In the genomic region with DNA sequence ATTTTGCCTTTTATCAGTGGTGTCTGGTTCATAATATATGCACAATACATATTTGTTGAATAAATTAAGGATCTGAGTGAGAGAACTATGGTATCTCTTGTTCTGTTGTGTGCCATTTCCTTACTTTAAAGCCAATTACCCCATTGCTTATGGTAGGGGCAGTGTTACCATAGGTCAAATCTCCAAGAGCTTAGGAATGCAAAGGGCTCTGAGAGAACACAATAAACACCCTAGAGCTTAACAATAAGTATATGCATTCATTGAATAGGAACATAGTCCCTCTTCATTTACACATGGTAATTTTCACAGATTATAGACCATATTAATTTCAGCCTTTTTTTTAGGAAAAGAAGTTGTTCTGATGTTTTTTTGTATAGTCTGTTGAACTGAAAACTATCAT, we compare ENCODE assay signal across 22 cellular contexts.
DNase-seq lines count a peak whose midpoint lies in the region; ATAC-seq, FAIRE-seq and TF ChIP-seq lines count a peak whose summit lies in the region.
"Had no signal": no experiment of that assay in that cellular context is flagged by ENCODE, and none has a peak within 500 bp of the region (broad histone marks: within the 10 kb centered on the region; RNA-seq: fewer than 3 reads in every experiment).

No MANE protein-coding gene starts in this region.

- H3K9ac ChIP-seq in HUES48 (ENCODE audit: low read depth, low read length): no peak overlapping the region
- H3K9ac ChIP-seq: GM23248 had no signal

- no peaks in the 10 kb centered on the region for H3K9me3 ChIP-seq in HUES48 (ENCODE audit: control insufficient read depth, insufficient read depth, low read length)
- H3K9me3 ChIP-seq in small intestine (ENCODE audit: control insufficient read depth, low read depth): no peaks in the 10 kb centered on the region
- H3K9me3 ChIP-seq: A549, Caco-2 had no signal

- peaks cover 28% of the 10 kb centered on the region; the same call in 2 of the 3 replicates for H3K36me3 Mint-ChIP-seq in GM23338 (ENCODE audit: low read depth)
- peaks cover 6% of the 10 kb centered on the region for H3K36me3 Mint-ChIP-seq in natural killer cell
- no peaks in the 10 kb centered on the region for H3K36me3 Mint-ChIP-seq in activated T-cell treated with anti-CD3 and anti-CD28 coated beads, Interleukin-2, amount 50 U/mL, for 24 hours (ENCODE audit: low read depth)

- no peaks in the 10 kb centered on the region for H3F3A ChIP-seq in GM23338 (replicated peaks; ENCODE audit: low read depth)

- no peak for TF ChIP-seq CTCF in GM23338 (conservative IDR thresholded peaks at IDR 0.05; ENCODE audit: low read depth in 2 of 2)
- no peak for TF ChIP-seq CTCF in natural killer cell (IDR thresholded peaks at IDR 0.05)

- no peak overlapping the region for H3K4me3 Mint-ChIP-seq in GM23338
- no peak overlapping the region for H3K4me3 Mint-ChIP-seq in natural killer cell
- no peak overlapping the region for H3K4me3 Mint-ChIP-seq in activated T-cell treated with anti-CD3 and anti-CD28 coated beads, Interleukin-2, amount 50 U/mL, for 24 hours
- H3K4me3 Mint-ChIP-seq: CD4-positive, alpha-beta T cell had no signal

- H4K20me1 ChIP-seq in GM23338 (replicated peaks; ENCODE audit: insufficient read depth): no peaks in the 10 kb centered on the region

- H2AFZ ChIP-seq in GM23338: no peak overlapping the region
- H2AFZ ChIP-seq: GM23248 had no signal

- H3K4me1 ChIP-seq in GM23338 (ENCODE audit: insufficient read depth): peaks cover 45% of the 10 kb centered on the region
- H3K4me1 ChIP-seq in HUES48 (ENCODE audit: control insufficient read depth, insufficient read depth, low read length): peaks cover 44% of the 10 kb centered on the region
- no peaks in the 10 kb centered on the region for H3K4me1 ChIP-seq in small intestine (ENCODE audit: control insufficient read depth in 2 of 2, insufficient read depth in 1 of 2, low read depth in 1 of 2, low read length in 1 of 2)
- H3K4me1 ChIP-seq: A549, Caco-2 had no signal

- peaks cover 4% of the 10 kb centered on the region for H3K27me3 Mint-ChIP-seq in GM23338 (ENCODE audit: insufficient read depth, low read depth, poor library complexity)
- H3K27me3 Mint-ChIP-seq in natural killer cell (ENCODE audit: low read depth in 2 of 2): peaks cover 0 to 2% of the 10 kb centered on the region in 2 donors
- peaks cover 3% of the 10 kb centered on the region for H3K27me3 Mint-ChIP-seq in activated T-cell treated with anti-CD3 and anti-CD28 coated beads, Interleukin-2, amount 50 U/mL, for 24 hours
- H3K27me3 Mint-ChIP-seq: CD4-positive, alpha-beta T cell had no signal

- H3K27ac ChIP-seq in GM23338 (ENCODE audit: low read depth) (no peak overlapping the region), HUES48 (ENCODE audit: low read depth, low read length) (peak overlapping the region; percentile 45), small intestine (ENCODE audit: low read depth in 1 of 2, low read length in 1 of 2) (no peak overlapping the region)
- H3K27ac ChIP-seq: 22Rv1, A549, C4-2B, GM23248 had no signal

- no peaks in the 10 kb centered on the region for H3K79me2 ChIP-seq in GM23338 (replicated peaks; ENCODE audit: insufficient read depth)

- H3K36me3 ChIP-seq in GM23338 (ENCODE audit: insufficient read depth): no peaks in the 10 kb centered on the region
- no peaks in the 10 kb centered on the region for H3K36me3 ChIP-seq in HUES48 (ENCODE audit: control insufficient read depth, insufficient read depth, low read length)
- no peaks in the 10 kb centered on the region for H3K36me3 ChIP-seq in small intestine (ENCODE audit: control insufficient read depth in 2 of 2, insufficient read depth in 2 of 2, low read length in 2 of 2)

- peaks cover 4% of the 10 kb centered on the region; the same call in 1 of the 2 replicates for H3K9me2 ChIP-seq in GM23338 (ENCODE audit: insufficient read depth)

- ATAC-seq in GM23338 (peak; percentile 92), natural killer cell (no peak)
- ATAC-seq: A549, K562 had no signal

- peak; percentile 25 for DNase-seq in GM23338 (ENCODE audit: low spot score)
- DNase-seq in foreskin melanocyte: peak; percentile 4
- DNase-seq in iPS-NIHi11 (ENCODE audit: low spot score): peak; percentile 8
- DNase-seq in UCSD-AML1 (lab: John Stamatoyannopoulos, UW; ENCODE audit: unreplicated experiment): no peak
- DNase-seq in natural killer cell: no peak
- DNase-seq in small intestine: no peak
- no peak for DNase-seq in activated T-cell treated with anti-CD3 and anti-CD28 coated beads, Interleukin-2, amount 50 U/mL, for 24 hours
- DNase-seq: AML-193; Caco-2; CD4-positive, alpha-beta T cell; GM23248; HCEC 1CT; IMR-90 had no signal

- intact Hi-C loops in natural killer cell (cut with micrococcal nuclease): no loop called here

- H3K9me3 Mint-ChIP-seq in GM23338 (peaks cover 25% of the 10 kb centered on the region), natural killer cell (peaks cover 8 to 9% of the 10 kb centered on the region in 2 donors)
- peaks cover 2% of the 10 kb centered on the region for H3K9me3 Mint-ChIP-seq in activated T-cell treated with anti-CD3 and anti-CD28 coated beads, Interleukin-2, amount 50 U/mL, for 24 hours

- H3K27me3 ChIP-seq in GM23338 (ENCODE audit: insufficient read depth) (no peaks in the 10 kb centered on the region), HUES48 (ENCODE audit: control insufficient read depth, insufficient read depth, low read length) (no peaks in the 10 kb centered on the region), small intestine (ENCODE audit: control insufficient read depth in 2 of 2, insufficient read depth in 2 of 2, low read length in 2 of 2) (no peaks in the 10 kb centered on the region)

- H3K27ac Mint-ChIP-seq in GM23338: peak overlapping the region; percentile 48; the same call in 1 of the 2 replicates
- H3K27ac Mint-ChIP-seq in natural killer cell: no peak overlapping the region
- no peak overlapping the region for H3K27ac Mint-ChIP-seq in activated T-cell treated with anti-CD3 and anti-CD28 coated beads, Interleukin-2, amount 50 U/mL, for 24 hours
- H3K27ac Mint-ChIP-seq: CD4-positive, alpha-beta T cell had no signal

- no peak for FAIRE-seq in small intestine (lab: Jason Lieb, UNC)
- FAIRE-seq: A549, D721Med, G401.6, GM12891, GM18507, K562 had no signal

- no peak overlapping the region for H3K4me3 ChIP-seq in GM23338
- H3K4me3 ChIP-seq in HUES48 (ENCODE audit: low read depth, low read length): no peak overlapping the region
- H3K4me3 ChIP-seq in small intestine (ENCODE audit: low read depth in 1 of 2, low read length in 2 of 2): no peak overlapping the region
- H3K4me3 ChIP-seq: A549, GM23248, K562 had no signal

- peak overlapping the region; percentile 49 for H3K4me2 ChIP-seq in GM23338
- H3K4me2 ChIP-seq: A549 had no signal

- H3K4me1 Mint-ChIP-seq in GM23338: peaks cover 41% of the 10 kb centered on the region
- no peaks in the 10 kb centered on the region for H3K4me1 Mint-ChIP-seq in natural killer cell
- H3K4me1 Mint-ChIP-seq in activated T-cell treated with anti-CD3 and anti-CD28 coated beads, Interleukin-2, amount 50 U/mL, for 24 hours (ENCODE audit: low read depth): no peaks in the 10 kb centered on the region

Comparison
In these comparisons a context has a peak if more than half of its experiments do, and no peak if none do; other contexts are left out.
1. DNase-seq: peak in GM23338 (single experiment), foreskin melanocyte (single experiment) and iPS-NIHi11 (single experiment); none in UCSD-AML1 (single experiment), natural killer cell (single experiment), small intestine (single experiment) and activated T-cell treated with anti-CD3 and anti-CD28 coated beads, Interleukin-2, amount 50 U/mL, for 24 hours (single experiment).